Comparison of ENCODE assay signal across 1 cellular context in the genomic region with DNA sequence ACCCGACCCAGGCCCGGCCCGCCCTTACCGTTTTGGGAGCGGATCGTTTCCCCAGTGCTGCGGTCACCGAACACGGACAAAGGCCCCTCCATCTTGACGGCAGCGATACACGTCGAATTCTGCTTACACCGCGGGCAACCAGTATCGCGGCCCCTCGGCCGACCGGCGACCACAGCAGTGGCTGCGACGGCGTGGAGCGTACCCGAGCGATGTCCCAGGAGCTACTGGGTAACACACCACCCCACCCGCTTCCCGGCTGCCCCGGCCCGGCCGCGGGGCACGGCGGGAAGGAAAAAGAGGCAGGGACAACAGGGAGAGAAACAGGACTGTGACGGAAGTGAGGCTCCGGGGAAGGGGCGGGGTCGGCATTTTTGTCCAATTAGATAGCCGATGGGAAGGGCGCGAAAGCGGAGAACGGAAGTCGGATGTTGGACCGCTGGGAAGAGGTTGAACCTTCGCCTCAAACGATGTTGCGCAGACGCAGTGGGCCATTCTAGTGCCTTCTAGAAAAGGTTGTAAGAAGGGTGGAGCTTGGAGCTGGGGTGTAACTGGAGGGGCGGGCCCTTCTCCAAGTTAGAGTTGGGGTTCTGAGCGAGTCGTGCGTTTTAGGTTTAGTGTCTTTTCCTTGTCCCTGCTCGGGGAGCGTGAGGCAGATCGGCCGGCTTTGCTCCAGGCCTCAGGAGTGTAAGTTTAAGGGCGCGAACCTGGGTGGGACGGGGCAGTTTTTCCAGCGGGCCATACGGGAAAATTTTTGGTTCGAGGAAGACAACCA.
TF ChIP-seq lines count a peak whose summit lies in the region.

A gene (minus strand): TSS at position 226 of the 772 bp plus-strand sequence. CDS start 134 bp downstream, at position 92.

TF ChIP-seq in K562, 482 proteins besides CTCF, POLR2A, EP300 and RAD21 (continued from another document):
- TF ChIP-seq, protein P1, sequence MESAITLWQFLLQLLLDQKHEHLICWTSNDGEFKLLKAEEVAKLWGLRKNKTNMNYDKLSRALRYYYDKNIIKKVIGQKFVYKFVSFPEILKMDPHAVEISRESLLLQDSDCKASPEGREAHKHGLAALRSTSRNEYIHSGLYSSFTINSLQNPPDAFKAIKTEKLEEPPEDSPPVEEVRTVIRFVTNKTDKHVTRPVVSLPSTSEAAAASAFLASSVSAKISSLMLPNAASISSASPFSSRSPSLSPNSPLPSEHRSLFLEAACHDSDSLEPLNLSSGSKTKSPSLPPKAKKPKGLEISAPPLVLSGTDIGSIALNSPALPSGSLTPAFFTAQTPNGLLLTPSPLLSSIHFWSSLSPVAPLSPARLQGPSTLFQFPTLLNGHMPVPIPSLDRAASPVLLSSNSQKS (CRISPR knock-in tag; IDR thresholded peaks at IDR 0.05): peak; percentile 85; the same call in 1 of the 2 replicates
- TF ChIP-seq YY1 (IDR thresholded peaks at IDR 0.05; ENCODE audit: borderline replicate concordance in 1 of 3, control insufficient read depth in 1 of 3, extremely low read depth in 1 of 3, insufficient read depth in 3 of 3, insufficient read length in 1 of 3, insufficient replicate concordance in 2 of 3, low read depth in 1 of 3, low read length in 2 of 3): peak in 2 of 3 experiments; percentile 45 to 62
- peak; percentile 81 for TF ChIP-seq C11orf30 (IDR thresholded peaks at IDR 0.05; ENCODE audit: low read depth)
- TF ChIP-seq SMARCE1 (IDR thresholded peaks at IDR 0.05): no peak
- no peak for TF ChIP-seq TEAD2 (tag; IDR thresholded peaks at IDR 0.05)
- TF ChIP-seq ZNF695 (CRISPR knock-in tag; IDR thresholded peaks at IDR 0.05): peak; percentile 41; the same call in 1 of the 2 replicates
- 0 out of 2 replicates have a peak, but pooled peaks have one; percentile 30 for TF ChIP-seq ZNF133 (CRISPR knock-in tag; IDR thresholded peaks at IDR 0.05)
- TF ChIP-seq ZC3H8 (IDR thresholded peaks at IDR 0.05): no peak
- TF ChIP-seq TEAD4 (IDR thresholded peaks at IDR 0.05; ENCODE audit: low read length): no peak; the same call in 1 of the 2 replicates
- TF ChIP-seq TEAD4 (CRISPR knock-in tag; IDR thresholded peaks at IDR 0.05; ENCODE audit: borderline replicate concordance): peak; percentile 78; the same call in 1 of the 2 replicates
- TF ChIP-seq HDAC8 (tag; IDR thresholded peaks at IDR 0.05): 0 out of 2 replicates have a peak, but pooled peaks have one; percentile 47
- peak in 1 of 2 experiments; percentile 69; a peak in 2 of 4 replicates for TF ChIP-seq RCOR1 (IDR thresholded peaks at IDR 0.05; ENCODE audit: borderline replicate concordance in 1 of 2, low read depth in 2 of 2, low read length in 2 of 2)
- TF ChIP-seq TAF7 (tag; IDR thresholded peaks at IDR 0.05): peak; percentile 95
- peak; percentile 84 for TF ChIP-seq FIP1L1 (IDR thresholded peaks at IDR 0.05; ENCODE audit: low read depth, low read length, poor library complexity, severe bottlenecking)
- peak; percentile 95 for TF ChIP-seq RBBP5 (IDR thresholded peaks at IDR 0.05; ENCODE audit: borderline replicate concordance, insufficient read depth, low read length, poor library complexity, severe bottlenecking)
- TF ChIP-seq, protein P2, sequence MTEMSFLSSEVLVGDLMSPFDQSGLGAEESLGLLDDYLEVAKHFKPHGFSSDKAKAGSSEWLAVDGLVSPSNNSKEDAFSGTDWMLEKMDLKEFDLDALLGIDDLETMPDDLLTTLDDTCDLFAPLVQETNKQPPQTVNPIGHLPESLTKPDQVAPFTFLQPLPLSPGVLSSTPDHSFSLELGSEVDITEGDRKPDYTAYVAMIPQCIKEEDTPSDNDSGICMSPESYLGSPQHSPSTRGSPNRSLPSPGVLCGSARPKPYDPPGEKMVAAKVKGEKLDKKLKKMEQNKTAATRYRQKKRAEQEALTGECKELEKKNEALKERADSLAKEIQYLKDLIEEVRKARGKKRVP (CRISPR knock-in tag; IDR thresholded peaks at IDR 0.05): peak; percentile 60; the same call in 1 of the 2 replicates
- TF ChIP-seq SIN3A (IDR thresholded peaks at IDR 0.05; ENCODE audit: borderline replicate concordance in 2 of 2, control insufficient read depth in 1 of 2, low read depth in 2 of 2, low read length in 2 of 2): peak; percentile 63 to 85; a peak in 3 of 4 replicates
- TF ChIP-seq NEUROD1 (IDR thresholded peaks at IDR 0.05; ENCODE audit: borderline replicate concordance, low read depth, low read length, partially characterized antibody): peak; percentile 64
- TF ChIP-seq DACH1 (IDR thresholded peaks at IDR 0.05; ENCODE audit: partially characterized antibody): no peak
- TF ChIP-seq, protein P3, sequence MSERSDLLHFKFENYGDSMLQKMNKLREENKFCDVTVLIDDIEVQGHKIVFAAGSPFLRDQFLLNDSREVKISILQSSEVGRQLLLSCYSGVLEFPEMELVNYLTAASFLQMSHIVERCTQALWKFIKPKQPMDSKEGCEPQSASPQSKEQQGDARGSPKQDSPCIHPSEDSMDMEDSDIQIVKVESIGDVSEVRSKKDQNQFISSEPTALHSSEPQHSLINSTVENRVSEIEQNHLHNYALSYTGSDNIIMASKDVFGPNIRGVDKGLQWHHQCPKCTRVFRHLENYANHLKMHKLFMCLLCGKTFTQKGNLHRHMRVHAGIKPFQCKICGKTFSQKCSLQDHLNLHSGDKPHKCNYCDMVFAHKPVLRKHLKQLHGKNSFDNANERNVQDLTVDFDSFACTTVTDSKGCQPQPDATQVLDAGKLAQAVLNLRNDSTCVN (CRISPR knock-in tag; IDR thresholded peaks at IDR 0.05): 0 out of 2 replicates have a peak, but pooled peaks have one; percentile 79
- peak; percentile 95 for TF ChIP-seq GABPA (tag; conservative IDR thresholded peaks at IDR 0.05; ENCODE audit: low read depth)
- no peak for TF ChIP-seq CHD4 (IDR thresholded peaks at IDR 0.05; ENCODE audit: insufficient read depth, insufficient replicate concordance, low read depth, low read length, poor library complexity, severe bottlenecking)
- TF ChIP-seq HDAC2 (IDR thresholded peaks at IDR 0.05): peak; percentile 14
- TF ChIP-seq, protein P4, sequence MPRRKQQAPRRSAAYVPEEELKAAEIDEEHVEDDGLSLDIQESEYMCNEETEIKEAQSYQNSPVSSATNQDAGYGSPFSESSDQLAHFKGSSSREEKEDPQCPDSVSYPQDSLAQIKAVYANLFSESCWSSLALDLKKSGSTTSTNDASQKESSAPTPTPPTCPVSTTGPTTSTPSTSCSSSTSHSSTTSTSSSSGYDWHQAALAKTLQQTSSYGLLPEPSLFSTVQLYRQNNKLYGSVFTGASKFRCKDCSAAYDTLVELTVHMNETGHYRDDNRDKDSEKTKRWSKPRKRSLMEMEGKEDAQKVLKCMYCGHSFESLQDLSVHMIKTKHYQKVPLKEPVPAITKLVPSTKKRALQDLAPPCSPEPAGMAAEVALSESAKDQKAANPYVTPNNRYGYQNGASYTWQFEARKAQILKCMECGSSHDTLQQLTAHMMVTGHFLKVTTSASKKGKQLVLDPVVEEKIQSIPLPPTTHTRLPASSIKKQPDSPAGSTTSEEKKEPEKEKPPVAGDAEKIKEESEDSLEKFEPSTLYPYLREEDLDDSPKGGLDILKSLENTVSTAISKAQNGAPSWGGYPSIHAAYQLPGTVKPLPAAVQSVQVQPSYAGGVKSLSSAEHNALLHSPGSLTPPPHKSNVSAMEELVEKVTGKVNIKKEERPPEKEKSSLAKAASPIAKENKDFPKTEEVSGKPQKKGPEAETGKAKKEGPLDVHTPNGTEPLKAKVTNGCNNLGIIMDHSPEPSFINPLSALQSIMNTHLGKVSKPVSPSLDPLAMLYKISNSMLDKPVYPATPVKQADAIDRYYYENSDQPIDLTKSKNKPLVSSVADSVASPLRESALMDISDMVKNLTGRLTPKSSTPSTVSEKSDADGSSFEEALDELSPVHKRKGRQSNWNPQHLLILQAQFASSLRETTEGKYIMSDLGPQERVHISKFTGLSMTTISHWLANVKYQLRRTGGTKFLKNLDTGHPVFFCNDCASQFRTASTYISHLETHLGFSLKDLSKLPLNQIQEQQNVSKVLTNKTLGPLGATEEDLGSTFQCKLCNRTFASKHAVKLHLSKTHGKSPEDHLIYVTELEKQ (CRISPR knock-in tag; IDR thresholded peaks at IDR 0.05): peak; percentile 25; the same call in 1 of the 2 replicates
- peak; percentile 71 to 75 for TF ChIP-seq MAZ (CRISPR knock-in tag; conservative IDR thresholded peaks at IDR 0.05 in 1 of 2, IDR thresholded peaks at IDR 0.05 in 1 of 2)
- no peak for TF ChIP-seq CBFB (CRISPR knock-in tag; IDR thresholded peaks at IDR 0.05)
- peak; percentile 70 for TF ChIP-seq SETDB1 (IDR thresholded peaks at IDR 0.05; ENCODE audit: low read length)
- TF ChIP-seq, protein P5, sequence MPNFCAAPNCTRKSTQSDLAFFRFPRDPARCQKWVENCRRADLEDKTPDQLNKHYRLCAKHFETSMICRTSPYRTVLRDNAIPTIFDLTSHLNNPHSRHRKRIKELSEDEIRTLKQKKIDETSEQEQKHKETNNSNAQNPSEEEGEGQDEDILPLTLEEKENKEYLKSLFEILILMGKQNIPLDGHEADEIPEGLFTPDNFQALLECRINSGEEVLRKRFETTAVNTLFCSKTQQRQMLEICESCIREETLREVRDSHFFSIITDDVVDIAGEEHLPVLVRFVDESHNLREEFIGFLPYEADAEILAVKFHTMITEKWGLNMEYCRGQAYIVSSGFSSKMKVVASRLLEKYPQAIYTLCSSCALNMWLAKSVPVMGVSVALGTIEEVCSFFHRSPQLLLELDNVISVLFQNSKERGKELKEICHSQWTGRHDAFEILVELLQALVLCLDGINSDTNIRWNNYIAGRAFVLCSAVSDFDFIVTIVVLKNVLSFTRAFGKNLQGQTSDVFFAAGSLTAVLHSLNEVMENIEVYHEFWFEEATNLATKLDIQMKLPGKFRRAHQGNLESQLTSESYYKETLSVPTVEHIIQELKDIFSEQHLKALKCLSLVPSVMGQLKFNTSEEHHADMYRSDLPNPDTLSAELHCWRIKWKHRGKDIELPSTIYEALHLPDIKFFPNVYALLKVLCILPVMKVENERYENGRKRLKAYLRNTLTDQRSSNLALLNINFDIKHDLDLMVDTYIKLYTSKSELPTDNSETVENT (CRISPR knock-in tag; IDR thresholded peaks at IDR 0.05): peak; percentile 78
- no peak for TF ChIP-seq SNIP1 (IDR thresholded peaks at IDR 0.05; ENCODE audit: low read depth)
- no peak for TF ChIP-seq ARHGAP35 (IDR thresholded peaks at IDR 0.05; ENCODE audit: partially characterized antibody)
- TF ChIP-seq KLF13 (tag; IDR thresholded peaks at IDR 0.05; ENCODE audit: borderline replicate concordance, low read depth): 0 out of 2 replicates have a peak, but pooled peaks have one; percentile 26
- no peak for TF ChIP-seq GATAD2A (IDR thresholded peaks at IDR 0.05)
- TF ChIP-seq ZNF707 (CRISPR knock-in tag; conservative IDR thresholded peaks at IDR 0.05): 0 out of 2 replicates have a peak, but pooled peaks have one; percentile 41
- TF ChIP-seq SREBF2 (CRISPR knock-in tag; IDR thresholded peaks at IDR 0.05): 0 out of 2 replicates have a peak, but pooled peaks have one; percentile 20
- TF ChIP-seq, protein P6, sequence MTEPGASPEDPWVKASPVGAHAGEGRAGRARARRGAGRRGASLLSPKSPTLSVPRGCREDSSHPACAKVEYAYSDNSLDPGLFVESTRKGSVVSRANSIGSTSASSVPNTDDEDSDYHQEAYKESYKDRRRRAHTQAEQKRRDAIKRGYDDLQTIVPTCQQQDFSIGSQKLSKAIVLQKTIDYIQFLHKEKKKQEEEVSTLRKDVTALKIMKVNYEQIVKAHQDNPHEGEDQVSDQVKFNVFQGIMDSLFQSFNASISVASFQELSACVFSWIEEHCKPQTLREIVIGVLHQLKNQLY (CRISPR knock-in tag; conservative IDR thresholded peaks at IDR 0.05): 0 out of 4 replicates have a peak, but pooled peaks have one; percentile 17 to 42
- peak in 1 of 2 experiments; percentile 31; a peak in 1 of 4 replicates for TF ChIP-seq TBL1XR1 (IDR thresholded peaks at IDR 0.05; ENCODE audit: low read length in 2 of 2)
- TF ChIP-seq MEF2A (IDR thresholded peaks at IDR 0.05; ENCODE audit: control insufficient read depth, low read depth, low read length): no peak
- TF ChIP-seq SRSF1 (IDR thresholded peaks at IDR 0.05; ENCODE audit: low read depth, low read length): peak; percentile 81; the same call in 1 of the 2 replicates
- TF ChIP-seq, protein P7, sequence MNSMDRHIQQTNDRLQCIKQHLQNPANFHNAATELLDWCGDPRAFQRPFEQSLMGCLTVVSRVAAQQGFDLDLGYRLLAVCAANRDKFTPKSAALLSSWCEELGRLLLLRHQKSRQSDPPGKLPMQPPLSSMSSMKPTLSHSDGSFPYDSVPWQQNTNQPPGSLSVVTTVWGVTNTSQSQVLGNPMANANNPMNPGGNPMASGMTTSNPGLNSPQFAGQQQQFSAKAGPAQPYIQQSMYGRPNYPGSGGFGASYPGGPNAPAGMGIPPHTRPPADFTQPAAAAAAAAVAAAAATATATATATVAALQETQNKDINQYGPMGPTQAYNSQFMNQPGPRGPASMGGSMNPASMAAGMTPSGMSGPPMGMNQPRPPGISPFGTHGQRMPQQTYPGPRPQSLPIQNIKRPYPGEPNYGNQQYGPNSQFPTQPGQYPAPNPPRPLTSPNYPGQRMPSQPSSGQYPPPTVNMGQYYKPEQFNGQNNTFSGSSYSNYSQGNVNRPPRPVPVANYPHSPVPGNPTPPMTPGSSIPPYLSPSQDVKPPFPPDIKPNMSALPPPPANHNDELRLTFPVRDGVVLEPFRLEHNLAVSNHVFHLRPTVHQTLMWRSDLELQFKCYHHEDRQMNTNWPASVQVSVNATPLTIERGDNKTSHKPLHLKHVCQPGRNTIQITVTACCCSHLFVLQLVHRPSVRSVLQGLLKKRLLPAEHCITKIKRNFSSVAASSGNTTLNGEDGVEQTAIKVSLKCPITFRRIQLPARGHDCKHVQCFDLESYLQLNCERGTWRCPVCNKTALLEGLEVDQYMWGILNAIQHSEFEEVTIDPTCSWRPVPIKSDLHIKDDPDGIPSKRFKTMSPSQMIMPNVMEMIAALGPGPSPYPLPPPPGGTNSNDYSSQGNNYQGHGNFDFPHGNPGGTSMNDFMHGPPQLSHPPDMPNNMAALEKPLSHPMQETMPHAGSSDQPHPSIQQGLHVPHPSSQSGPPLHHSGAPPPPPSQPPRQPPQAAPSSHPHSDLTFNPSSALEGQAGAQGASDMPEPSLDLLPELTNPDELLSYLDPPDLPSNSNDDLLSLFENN (IDR thresholded peaks at IDR 0.05; ENCODE audit: low read depth in 2 of 2, low read length in 2 of 2): peak; percentile 20 to 82; a peak in 2 of 4 replicates
- TF ChIP-seq, protein P8, sequence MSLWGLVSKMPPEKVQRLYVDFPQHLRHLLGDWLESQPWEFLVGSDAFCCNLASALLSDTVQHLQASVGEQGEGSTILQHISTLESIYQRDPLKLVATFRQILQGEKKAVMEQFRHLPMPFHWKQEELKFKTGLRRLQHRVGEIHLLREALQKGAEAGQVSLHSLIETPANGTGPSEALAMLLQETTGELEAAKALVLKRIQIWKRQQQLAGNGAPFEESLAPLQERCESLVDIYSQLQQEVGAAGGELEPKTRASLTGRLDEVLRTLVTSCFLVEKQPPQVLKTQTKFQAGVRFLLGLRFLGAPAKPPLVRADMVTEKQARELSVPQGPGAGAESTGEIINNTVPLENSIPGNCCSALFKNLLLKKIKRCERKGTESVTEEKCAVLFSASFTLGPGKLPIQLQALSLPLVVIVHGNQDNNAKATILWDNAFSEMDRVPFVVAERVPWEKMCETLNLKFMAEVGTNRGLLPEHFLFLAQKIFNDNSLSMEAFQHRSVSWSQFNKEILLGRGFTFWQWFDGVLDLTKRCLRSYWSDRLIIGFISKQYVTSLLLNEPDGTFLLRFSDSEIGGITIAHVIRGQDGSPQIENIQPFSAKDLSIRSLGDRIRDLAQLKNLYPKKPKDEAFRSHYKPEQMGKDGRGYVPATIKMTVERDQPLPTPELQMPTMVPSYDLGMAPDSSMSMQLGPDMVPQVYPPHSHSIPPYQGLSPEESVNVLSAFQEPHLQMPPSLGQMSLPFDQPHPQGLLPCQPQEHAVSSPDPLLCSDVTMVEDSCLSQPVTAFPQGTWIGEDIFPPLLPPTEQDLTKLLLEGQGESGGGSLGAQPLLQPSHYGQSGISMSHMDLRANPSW (CRISPR knock-in tag; IDR thresholded peaks at IDR 0.05): peak; percentile 28; the same call in 1 of the 2 replicates
